ENCODE assay signal across 1 cellular context in genomic region chr3:173743111-173743510, GRCh38.
TF ChIP-seq lines count a peak whose summit lies in the region.

No MANE protein-coding gene starts in this region.

TF ChIP-seq in endothelial cell of umbilical vein, 7 proteins besides CTCF, POLR2A, EP300 and RAD21:
- TF ChIP-seq POLR2AphosphoS5 (IDR thresholded peaks at IDR 0.05; ENCODE audit: insufficient read depth, low read depth, low read length) (no peak), FOS (IDR thresholded peaks at IDR 0.05; ENCODE audit: borderline replicate concordance, insufficient read depth, low read length) (peak; percentile 37)
